In genomic region chr6:105428342-105428957, GRCh38 we compare ENCODE assay signal across 12 cellular contexts. TPM values are rescaled to one million over a fixed set of nuclear protein-coding genes. Genes with fewer than 3 reads are reported as not detected.
DNase-seq lines count a peak whose midpoint lies in the region; ATAC-seq and TF ChIP-seq lines count a peak whose summit lies in the region.
"Had no signal": no experiment of that assay in that cellular context is flagged by ENCODE, and none has a peak within 500 bp of the region (broad histone marks: within the 10 kb centered on the region; RNA-seq: fewer than 3 reads in every experiment).

No MANE protein-coding gene starts in this region.

- H3K27ac ChIP-seq in RWPE2 (ENCODE audit: poor library complexity, severe bottlenecking), result peak overlapping the region; percentile 66
- no peak overlapping the region for H3K27ac ChIP-seq in parathyroid adenoma

- no peak overlapping the region for H3K4me2 ChIP-seq in parathyroid adenoma (ENCODE audit: low read length)

- H3K36me3 ChIP-seq in RWPE2 (ENCODE audit: low read depth) (no peaks in the 10 kb centered on the region; the same call in 1 of the 2 replicates), parathyroid adenoma (ENCODE audit: control insufficient read depth, insufficient read depth, low read length) (no peaks in the 10 kb centered on the region)

- H3K27me3 ChIP-seq in RWPE2 (ENCODE audit: insufficient read depth, poor library complexity, severe bottlenecking), result no peaks in the 10 kb centered on the region
- H3K27me3 ChIP-seq in parathyroid adenoma (ENCODE audit: control insufficient read depth, insufficient read depth, low read length), result no peaks in the 10 kb centered on the region

- DNase-seq in Caki2 (ENCODE audit: low read depth), result peak; percentile 99
- DNase-seq in RWPE2 (ENCODE audit: low spot score), result no peak
- peak; percentile 96 for DNase-seq in fibroblast of mammary gland (ENCODE audit: low read depth)
- no peak for DNase-seq in NCI-H1417 (lab: John Stamatoyannopoulos, UW)
- DNase-seq in cerebellar cortex (ENCODE audit: low spot score), result no peak
- DNase-seq: CD4-positive, alpha-beta memory T cell; GOT3; NCI-H510A; T1000 had no signal

- H3K9ac ChIP-seq in parathyroid adenoma, result no peak overlapping the region

- in situ Hi-C loops in Caki2 (cut with HindIII; ENCODE audit: low pct_unique_long_range_greater_than_20kb, low sequenced_read_pairs), result no loop called here

- H3K4me1 ChIP-seq in RWPE2 (ENCODE audit: insufficient read depth, poor library complexity, severe bottlenecking) (peaks cover 33% of the 10 kb centered on the region), parathyroid adenoma (no peaks in the 10 kb centered on the region)

- ATAC-seq in RWPE2 (ENCODE audit: low read depth) (peak; percentile 76), GM19397 (IDR thresholded peaks at IDR 0.05; ENCODE audit: unreplicated experiment) (no peak), HG02973 (IDR thresholded peaks at IDR 0.05; ENCODE audit: unreplicated experiment) (no peak)

- TF ChIP-seq CTCF in RWPE2 (IDR thresholded peaks at IDR 0.05; ENCODE audit: poor library complexity, severe bottlenecking) (no peak), fibroblast of mammary gland (conservative IDR thresholded peaks at IDR 0.05; ENCODE audit: control insufficient read depth, insufficient read depth, low read depth, low read length) (no peak), parathyroid adenoma (IDR thresholded peaks at IDR 0.05) (no peak)

- H2AFZ ChIP-seq in parathyroid adenoma, result peak overlapping the region; percentile 1

- H3K4me3 ChIP-seq in RWPE2 (ENCODE audit: severe bottlenecking) (no peak overlapping the region), fibroblast of mammary gland (ENCODE audit: control insufficient read depth, low read depth, low read length) (no peak overlapping the region), parathyroid adenoma (ENCODE audit: low read depth, low read length) (no peak overlapping the region)

- no peaks in the 10 kb centered on the region for H3K9me3 ChIP-seq in RWPE2 (ENCODE audit: severe bottlenecking)
- no peaks in the 10 kb centered on the region for H3K9me3 ChIP-seq in parathyroid adenoma (ENCODE audit: control insufficient read depth, low read length)

- no peaks in the 10 kb centered on the region for H3K79me2 ChIP-seq in parathyroid adenoma

RNA-seq across cellular contexts. Expression of gene PREP, which starts 25.6 kb away (rescaled TPM):
- 21.5 and 29.4 TPM in 2 replicates for total RNA-seq in Caki2 (2014; rRNA removed; shearing (Covaris generic); ENCODE audit: low replicate concordance)

Comparison
In these comparisons a context has a peak if more than half of its experiments do, and no peak if none do; other contexts are left out.
1. DNase-seq: peak in Caki2 (single experiment) and fibroblast of mammary gland (single experiment); none in RWPE2 (single experiment), NCI-H1417 (0 of 3) and cerebellar cortex (single experiment).